ENCODE assay signal across 8 cellular contexts in the genomic region with DNA sequence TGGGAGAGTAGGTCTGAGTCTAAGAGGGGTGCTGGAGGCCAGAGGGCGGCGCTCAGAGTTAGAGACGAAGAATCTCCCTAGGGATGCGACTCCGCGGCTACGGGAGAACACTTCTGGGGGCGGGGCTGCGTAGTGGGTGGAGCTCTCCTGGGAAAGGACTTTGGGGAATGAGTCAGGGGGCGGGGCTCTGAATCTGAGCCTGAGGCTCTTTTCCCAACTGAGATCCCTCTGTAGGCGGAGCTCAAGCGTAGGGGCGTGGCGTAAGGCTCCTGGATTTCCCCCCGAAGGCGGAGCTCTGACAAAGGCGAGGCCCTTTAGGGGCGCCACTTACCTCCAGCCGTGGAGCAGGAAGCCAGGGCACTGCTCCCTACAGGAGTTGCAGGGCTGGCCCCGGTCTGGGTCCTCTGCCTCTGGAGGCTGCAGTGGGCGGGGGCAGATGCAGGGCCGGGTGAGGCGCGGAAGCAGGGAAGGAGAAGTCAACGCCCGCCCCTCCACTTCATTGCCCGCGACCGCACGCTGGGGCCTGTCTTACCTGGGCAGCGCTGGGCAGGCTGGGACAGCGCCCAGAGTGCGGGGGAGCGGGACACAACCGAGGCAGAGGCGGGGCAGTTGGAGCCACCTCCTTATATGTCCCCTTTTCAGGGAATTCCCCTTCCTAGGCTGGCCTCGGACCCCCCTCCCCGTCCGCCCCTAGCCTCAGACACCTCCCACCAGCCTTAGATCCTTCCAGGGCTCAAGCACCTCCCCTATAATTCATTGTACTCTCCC. TPM values are rescaled to one million over a fixed set of nuclear protein-coding genes. Genes with fewer than 3 reads are reported as not detected.
DNase-seq lines count a peak whose midpoint lies in the region; ATAC-seq and TF ChIP-seq lines count a peak whose summit lies in the region.

No MANE protein-coding gene starts in this region.

- intact Hi-C loops in heart right ventricle (cut with DNase I) (loop anchor here in 1 of 10 donors (2.0 kb wide), 1 partner anchor 20 kb away; no protein-coding TSS in a partner anchor), psoas muscle (cut with DNase I) (no loop called here)

- ATAC-seq in heart right ventricle (peak; percentile 83 to 92 (median 86)), psoas muscle (peak; percentile 79 to 88 (median 86)), GM21717 (IDR thresholded peaks at IDR 0.05; ENCODE audit: unreplicated experiment) (no peak)

- H3K27me3 ChIP-seq in heart right ventricle (no peaks in the 10 kb centered on the region), psoas muscle (ENCODE audit: insufficient read depth in 3 of 3, low read length in 2 of 3) (no peaks in the 10 kb centered on the region), WERI-Rb-1 (ENCODE audit: insufficient read depth, low read depth, severe bottlenecking) (peaks cover 15% of the 10 kb centered on the region)

- peaks cover 0 to 21% (median 6%) of the 10 kb centered on the region in 9 donors for H3K4me1 ChIP-seq in heart right ventricle
- peaks cover 5% of the 10 kb centered on the region for H3K4me1 ChIP-seq in psoas muscle

- peaks cover 0 to 31% (median 0%) of the 10 kb centered on the region in 9 donors for H3K36me3 ChIP-seq in heart right ventricle
- peaks cover 3 to 14% of the 10 kb centered on the region in 2 donors for H3K36me3 ChIP-seq in psoas muscle (ENCODE audit: insufficient read depth in 1 of 2, low read depth in 1 of 2)
- H3K36me3 ChIP-seq in WERI-Rb-1, result peaks cover 4% of the 10 kb centered on the region

- TF ChIP-seq CTCF in HFF-Myc (IDR thresholded peaks at IDR 0.05; ENCODE audit: low read depth, low read length, missing control alignments), result no peak
- peak in 1 of 9 donors; percentile 11 for TF ChIP-seq CTCF in heart right ventricle (IDR thresholded peaks at IDR 0.05)
- no peak for TF ChIP-seq CTCF in psoas muscle (IDR thresholded peaks at IDR 0.05)
- TF ChIP-seq CTCF in WERI-Rb-1 (IDR thresholded peaks at IDR 0.05; ENCODE audit: low read depth, low read length), result no peak

- H3K9me3 ChIP-seq in heart right ventricle (no peaks in the 10 kb centered on the region), psoas muscle (no peaks in the 10 kb centered on the region), WERI-Rb-1 (ENCODE audit: severe bottlenecking) (no peaks in the 10 kb centered on the region)

- WGBS in heart right ventricle, 2 donors, result 1 to 3% methylated on average over 19 to 38 of the region's 39 CpGs
- 13 to 58% (median 22%) methylated on average over 18 to 39 of the region's 39 CpGs for WGBS in psoas muscle, 3 donors

- DNase-seq in EH (ENCODE audit: low read depth), result peak; percentile 91
- peak; percentile 76 for DNase-seq in HFF-Myc (ENCODE audit: extremely low read depth, low read depth)
- DNase-seq in NCI-H460 (ENCODE audit: extremely low read depth, low read depth), result peak; percentile 95
- DNase-seq in amniotic stem cell (lab: John Stamatoyannopoulos, UW), result peak; percentile 67
- DNase-seq in heart right ventricle, result peak; percentile 90 to 92
- peak; percentile 90 to 94 for DNase-seq in psoas muscle
- DNase-seq in WERI-Rb-1, result no peak

- H3K27ac ChIP-seq in heart right ventricle (peak overlapping the region in 9 of 10 donors; percentile 41 to 90 (median 80)), psoas muscle (peak overlapping the region; percentile 79), WERI-Rb-1 (no peak overlapping the region)

- H3K4me3 ChIP-seq in HFF-Myc (replicated peaks; ENCODE audit: low read depth, low read length) (peak overlapping the region; percentile 60), heart right ventricle (peak overlapping the region in 9 of 10 donors; percentile 40 to 63 (median 58)), psoas muscle (peak overlapping the region; percentile 66), WERI-Rb-1 (ENCODE audit: low read depth, low read length) (no peak overlapping the region)

RNA-seq across cellular contexts. Expression of a gene that starts 1.7 kb away (rescaled TPM):
- 11.0 and 13.3 TPM in 2 replicates for total RNA-seq in NCI-H460 (2014; rRNA removed; shearing (Covaris generic))
- polyA plus RNA-seq in NCI-H460 (2014; cell fraction: nucleus; rRNA removed), result 57.4 and 58.0 TPM in 2 replicates
- 10 to 100 TPM in 3 of 10 donors, 1 to 10 TPM in 7; 6.6 to 14.8 (median 9.4) TPM for total RNA-seq in heart right ventricle
- 10 to 100 TPM in 1 of 2 donors, 1 to 10 TPM in 1; 8.8 to 10.8 TPM for polyA plus RNA-seq in heart right ventricle
- total RNA-seq in psoas muscle, result 10 to 100 TPM; 14.1 to 17.6 (median 16.3) TPM
- polyA plus RNA-seq in psoas muscle, result 10 to 100 TPM in 2 of 3 donors, 1 to 10 TPM in 1; 7.5 to 23.6 (median 18.1) TPM

RNA-seq across cellular contexts. Expression of a gene that starts 12.8 kb away (rescaled TPM):
- total RNA-seq in NCI-H460 (2014; rRNA removed; shearing (Covaris generic)), result 238 and 249 TPM in 2 replicates
- 25.4 and 52.5 TPM in 2 replicates for polyA plus RNA-seq in NCI-H460 (2014; cell fraction: nucleus; rRNA removed)
- 100 to 1,000 TPM in 1 of 10 donors, 10 to 100 TPM in 9; 20.3 to 157 (median 41.2) TPM for total RNA-seq in heart right ventricle
- 100 to 1,000 TPM in 1 of 2 donors, 10 to 100 TPM in 1; 64.6 to 352 TPM for polyA plus RNA-seq in heart right ventricle
- total RNA-seq in psoas muscle, result 10 to 100 TPM; 17.8 to 80.7 (median 74.0) TPM
- polyA plus RNA-seq in psoas muscle, result 100 to 1,000 TPM in 2 of 3 donors, 10 to 100 TPM in 1; 76.5 to 320 (median 113) TPM

RNA-seq across cellular contexts. Expression of a gene that starts 15.5 kb away (rescaled TPM):
- total RNA-seq in NCI-H460 (2014; rRNA removed; shearing (Covaris generic)), result 0.89 and 0.92 TPM in 2 replicates
- 2.4 and 5.0 TPM in 2 replicates for polyA plus RNA-seq in NCI-H460 (2014; cell fraction: nucleus; rRNA removed)
- total RNA-seq in heart right ventricle (1 to 10 TPM in 5 of 10 donors, under 1 TPM in 5; 0.59 to 2.0 (median 1.0) TPM), psoas muscle (1 to 10 TPM in 2 of 4 donors, under 1 TPM in 2; 0.37 to 1.2 (median 0.83) TPM)
- polyA plus RNA-seq in heart right ventricle (1 to 10 TPM; 1.9 to 2.9 TPM), psoas muscle (1 to 10 TPM in 2 of 3 donors, under 1 TPM in 1; 0.76 to 1.6 (median 1.4) TPM)

RNA-seq across cellular contexts. Expression of a gene that starts 21.9 kb away (rescaled TPM):
- 0.89 and 2.4 TPM in 2 replicates for total RNA-seq in NCI-H460 (2014; rRNA removed; shearing (Covaris generic))
- 7.1 and 7.7 TPM in 2 replicates for polyA plus RNA-seq in NCI-H460 (2014; cell fraction: nucleus; rRNA removed)
- 1 to 10 TPM; 2.7 to 9.8 (median 4.0) TPM for total RNA-seq in heart right ventricle
- 10 to 100 TPM in 1 of 2 donors, 1 to 10 TPM in 1; 5.4 to 13.5 TPM for polyA plus RNA-seq in heart right ventricle
- 1 to 10 TPM; 2.9 to 3.7 (median 3.5) TPM for total RNA-seq in psoas muscle
- polyA plus RNA-seq in psoas muscle, result 1 to 10 TPM; 5.2 to 8.0 (median 5.3) TPM

RNA-seq across cellular contexts. Expression of a gene that starts 48.7 kb away (rescaled TPM):
- 0.05 TPM in 1 of 2 replicates, not detected in the other for total RNA-seq in NCI-H460 (2014; rRNA removed; shearing (Covaris generic))
- polyA plus RNA-seq in NCI-H460 (2014; cell fraction: nucleus; rRNA removed), result 0.02 and 0.14 TPM in 2 replicates
- total RNA-seq in heart right ventricle, result under 1 TPM in 6 of 10 donors, not detected in 4; 0.05 to 0.42 (median 0.15) TPM
- polyA plus RNA-seq in heart right ventricle, result under 1 TPM; 0.03 to 0.07 TPM
- total RNA-seq in psoas muscle, result under 1 TPM in 2 of 4 donors, not detected in 2; 0.04 to 0.12 TPM
- polyA plus RNA-seq in psoas muscle, result under 1 TPM in 2 of 3 donors, not detected in 1; 0.01 TPM
